13 cellular contexts compared by ENCODE assay signal in genomic region chrX:77901506-77901905, GRCh38. TPM values are rescaled to one million over a fixed set of nuclear protein-coding genes. Genes with fewer than 3 reads are reported as not detected.
DNase-seq lines count a peak whose midpoint lies in the region; ATAC-seq lines count a peak whose summit lies in the region.
"Had no signal": no experiment of that assay in that cellular context is flagged by ENCODE, and none has a peak within 500 bp of the region (broad histone marks: within the 10 kb centered on the region; RNA-seq: fewer than 3 reads in every experiment).

No MANE protein-coding gene starts in this region.

- no peak for DNase-seq in CD8-positive, alpha-beta memory T cell
- DNase-seq in activated CD4-positive, alpha-beta memory T cell treated with anti-CD3 and anti-CD28 coated beads for 36 hours = no peak
- DNase-seq in immature natural killer cell (no peak), RKO (ENCODE audit: low spot score) (no peak), posterior vena cava (ENCODE audit: low spot score) (no peak), foreskin melanocyte (no peak)
- DNase-seq: activated gamma-delta T cell; foreskin fibroblast; Peyer's patch; stimulated activated CD4-positive, alpha-beta T cell treated with anti-CD3 and anti-CD28 coated beads, Interleukin-2, amount 100 ng/mL, for 48 hours had no signal

- POLR2A ChIA-PET in CD8-positive, alpha-beta memory T cell (lab: Charles Lee) = no interaction called here
- POLR2A ChIA-PET in activated CD4-positive, alpha-beta memory T cell treated with anti-CD3 and anti-CD28 coated beads for 36 hours (lab: Charles Lee) = no interaction called here

- ATAC-seq in HG03354 (IDR thresholded peaks at IDR 0.05; ENCODE audit: poor library complexity, severe bottlenecking, unreplicated experiment) = no peak

- H3K79me2 ChIP-seq in ACC112 (ENCODE audit: control insufficient read depth, insufficient read depth, low read length, unreplicated experiment) = peaks cover 37% of the 10 kb centered on the region

- peaks cover 3% of the 10 kb centered on the region; the same call in 1 of the 2 replicates for H3K36me3 ChIP-seq in ACC112 (ENCODE audit: insufficient read depth, low read length)
- peaks cover 4% of the 10 kb centered on the region for H3K36me3 ChIP-seq in CD8-positive, alpha-beta memory T cell (ENCODE audit: insufficient read depth, low read length)

- H3K4me1 ChIP-seq in ACC112 (ENCODE audit: control insufficient read depth, insufficient read depth, low read length, unreplicated experiment) = no peaks in the 10 kb centered on the region
- H3K4me1 ChIP-seq in CD8-positive, alpha-beta memory T cell (ENCODE audit: insufficient read depth, low read length) = peaks cover 16% of the 10 kb centered on the region
- H3K4me1 ChIP-seq: Peyer's patch had no signal

- peak overlapping the region in 7 of 8 donors; percentile 52 to 95 (median 84) for H3K27ac Mint-ChIP-seq in CD8-positive, alpha-beta memory T cell
- H3K27ac Mint-ChIP-seq in activated CD4-positive, alpha-beta memory T cell treated with anti-CD3 and anti-CD28 coated beads for 36 hours = peak overlapping the region; percentile 70
- peak overlapping the region; percentile 29 to 98 (median 58) for H3K27ac Mint-ChIP-seq in immature natural killer cell

- peaks cover 17 to 34% (median 26%) of the 10 kb centered on the region in 3 donors for H3K4me1 Mint-ChIP-seq in CD8-positive, alpha-beta memory T cell
- peaks cover 18% of the 10 kb centered on the region for H3K4me1 Mint-ChIP-seq in activated CD4-positive, alpha-beta memory T cell treated with anti-CD3 and anti-CD28 coated beads for 36 hours (ENCODE audit: low read depth)
- H3K4me1 Mint-ChIP-seq in immature natural killer cell = peaks cover 23 to 27% of the 10 kb centered on the region in 2 donors

- H3K9me3 Mint-ChIP-seq in CD8-positive, alpha-beta memory T cell = no peaks in the 10 kb centered on the region
- H3K9me3 Mint-ChIP-seq in activated CD4-positive, alpha-beta memory T cell treated with anti-CD3 and anti-CD28 coated beads for 36 hours = no peaks in the 10 kb centered on the region
- no peaks in the 10 kb centered on the region for H3K9me3 Mint-ChIP-seq in immature natural killer cell

- H3K9me3 ChIP-seq in CD8-positive, alpha-beta memory T cell (ENCODE audit: low read length) = no peaks in the 10 kb centered on the region
- H3K9me3 ChIP-seq: Peyer's patch had no signal

- no peak overlapping the region for H2AFZ ChIP-seq in ACC112 (ENCODE audit: low read length, unreplicated experiment)

- peaks cover 0 to 39% (median 2%) of the 10 kb centered on the region in 3 donors for H3K36me3 Mint-ChIP-seq in CD8-positive, alpha-beta memory T cell
- peaks cover 21% of the 10 kb centered on the region for H3K36me3 Mint-ChIP-seq in activated CD4-positive, alpha-beta memory T cell treated with anti-CD3 and anti-CD28 coated beads for 36 hours
- H3K36me3 Mint-ChIP-seq in immature natural killer cell = peaks cover 0 to 11% (median 4%) of the 10 kb centered on the region in 3 donors

- no peak overlapping the region for H3K27ac ChIP-seq in ACC112 (ENCODE audit: low read depth, low read length)
- H3K27ac ChIP-seq in CD8-positive, alpha-beta memory T cell (ENCODE audit: low read depth, low read length) = no peak overlapping the region
- H3K27ac ChIP-seq: coronary artery had no signal

- CTCF ChIA-PET in CD8-positive, alpha-beta memory T cell (lab: Charles Lee) = interaction anchor here (3.7 kb wide), 1 partner anchor 10 kb away, joined by 37 read pairs; the partner anchor contains the start of gene ATP7A
- CTCF ChIA-PET in activated CD4-positive, alpha-beta memory T cell treated with anti-CD3 and anti-CD28 coated beads for 36 hours (lab: Charles Lee) = interaction anchor here (0.6 to 1.6 kb wide), 3 partner anchors 9 to 124 kb away, joined by 4 to 5 read pairs (median 5); partner anchors contain the start of gene ATP7A

- no peaks in the 10 kb centered on the region for H3K27me3 ChIP-seq in ACC112 (ENCODE audit: insufficient read depth, low read length)
- no peaks in the 10 kb centered on the region for H3K27me3 ChIP-seq in CD8-positive, alpha-beta memory T cell (ENCODE audit: insufficient read depth, low read length, poor library complexity, severe bottlenecking)
- H3K27me3 ChIP-seq: Peyer's patch had no signal

- intact Hi-C loops in activated CD4-positive, alpha-beta memory T cell treated with anti-CD3 and anti-CD28 coated beads for 36 hours (cut with micrococcal nuclease) = no loop called here
- intact Hi-C loops in posterior vena cava (cut with DNase I) = no loop called here

- peak overlapping the region; percentile 20 to 96 (median 47) for H3K4me3 Mint-ChIP-seq in CD8-positive, alpha-beta memory T cell
- peak overlapping the region; percentile 92 for H3K4me3 Mint-ChIP-seq in activated CD4-positive, alpha-beta memory T cell treated with anti-CD3 and anti-CD28 coated beads for 36 hours
- peak overlapping the region in 4 of 5 donors; percentile 36 to 68 (median 61) for H3K4me3 Mint-ChIP-seq in immature natural killer cell

- no peaks in the 10 kb centered on the region for H3K27me3 Mint-ChIP-seq in CD8-positive, alpha-beta memory T cell
- H3K27me3 Mint-ChIP-seq in activated CD4-positive, alpha-beta memory T cell treated with anti-CD3 and anti-CD28 coated beads for 36 hours = no peaks in the 10 kb centered on the region
- H3K27me3 Mint-ChIP-seq in immature natural killer cell (ENCODE audit: low read depth in 3 of 3) = peaks cover 0 to 7% (median 5%) of the 10 kb centered on the region in 3 donors

- H3K4me3 ChIP-seq in ACC112 (ENCODE audit: low read depth, low read length) = 0 out of 2 replicates have a peak overlapping the region, but pooled peaks have one; percentile 89
- no peak overlapping the region for H3K4me3 ChIP-seq in CD8-positive, alpha-beta memory T cell (ENCODE audit: low read length)
- H3K4me3 ChIP-seq: coronary artery had no signal

RNA-seq across cellular contexts. Expression of gene COX7B, which starts 2.2 kb away (rescaled TPM):
- total RNA-seq in CD8-positive, alpha-beta memory T cell = 100 to 1,000 TPM; 298 to 348 TPM
- 377 TPM for polyA plus RNA-seq in CD8-positive, alpha-beta memory T cell
- 100 to 1,000 TPM; 295 to 320 TPM for total RNA-seq in activated CD4-positive, alpha-beta memory T cell treated with anti-CD3 and anti-CD28 coated beads for 36 hours
- 100 to 1,000 TPM; 398 to 724 (median 495) TPM for polyA plus RNA-seq in immature natural killer cell
- total RNA-seq in posterior vena cava = 100 to 1,000 TPM; 276 to 335 TPM

RNA-seq across cellular contexts. Expression of gene MAGT1, which starts 6.3 kb away (rescaled TPM):
- total RNA-seq in CD8-positive, alpha-beta memory T cell = 10 to 100 TPM; 44.0 to 45.2 TPM
- polyA plus RNA-seq in CD8-positive, alpha-beta memory T cell = 55.0 TPM
- total RNA-seq in activated CD4-positive, alpha-beta memory T cell treated with anti-CD3 and anti-CD28 coated beads for 36 hours = 10 to 100 TPM; 40.5 to 44.7 TPM
- 10 to 100 TPM; 29.7 to 65.1 (median 51.4) TPM for polyA plus RNA-seq in immature natural killer cell
- total RNA-seq in posterior vena cava = 10 to 100 TPM; 46.3 to 58.1 TPM

RNA-seq across cellular contexts. Expression of gene ATP7A, which starts 9.0 kb away (rescaled TPM):
- total RNA-seq in CD8-positive, alpha-beta memory T cell = 1 to 10 TPM; 5.8 to 6.5 TPM
- polyA plus RNA-seq in CD8-positive, alpha-beta memory T cell = 4.6 TPM
- 1 to 10 TPM; 8.0 TPM for total RNA-seq in activated CD4-positive, alpha-beta memory T cell treated with anti-CD3 and anti-CD28 coated beads for 36 hours
- polyA plus RNA-seq in immature natural killer cell = 10 to 100 TPM in 1 of 3 donors, 1 to 10 TPM in 2; 4.7 to 11.6 (median 6.5) TPM
- total RNA-seq in posterior vena cava = 10 to 100 TPM; 10.8 to 11.9 TPM
